Comparison of ENCODE assay signal across 1 cellular context in genomic region chr6:53614676-53615075, GRCh38.
A peak's percentile ranks its signal among the peaks of the same experiment; 100 is the strongest.
TF ChIP-seq lines count a peak whose summit lies in the region.

No MANE protein-coding gene starts in this region.

TF ChIP-seq in HepG2, 621 proteins besides CTCF, POLR2A, EP300 and RAD21 (continued from another document and continues in another):
- TF ChIP-seq ZNF770 (CRISPR knock-in tag; IDR thresholded peaks at IDR 0.05) (peak; percentile 52; the same call in 1 of the 2 replicates), RNF2 (conservative IDR thresholded peaks at IDR 0.05; ENCODE audit: low read depth) (no peak), ZNF205 (CRISPR knock-in tag; IDR thresholded peaks at IDR 0.05) (no peak), ZNF776 (CRISPR knock-in tag; IDR thresholded peaks at IDR 0.05) (no peak), ZBTB42 (CRISPR knock-in tag; IDR thresholded peaks at IDR 0.05) (no peak), EZH2 (conservative IDR thresholded peaks at IDR 0.05; ENCODE audit: low read depth, low read length) (no peak), ZKSCAN8 (CRISPR knock-in tag; IDR thresholded peaks at IDR 0.05; ENCODE audit: borderline replicate concordance) (no peak; the same call in 1 of the 2 replicates), ZMYM3 (CRISPR knock-in tag; IDR thresholded peaks at IDR 0.05) (peak; percentile 38; the same call in 1 of the 2 replicates), ZNF354B (CRISPR knock-in tag; IDR thresholded peaks at IDR 0.05) (no peak), TCF7 (IDR thresholded peaks at IDR 0.05; ENCODE audit: low read depth) (no peak), PRMT3 (CRISPR knock-in tag; IDR thresholded peaks at IDR 0.05; ENCODE audit: borderline replicate concordance, low read depth) (no peak), ZNF660 (CRISPR knock-in tag; IDR thresholded peaks at IDR 0.05; ENCODE audit: borderline replicate concordance, low read depth) (no peak), TERF1 (CRISPR knock-in tag; IDR thresholded peaks at IDR 0.05) (0 out of 2 replicates have a peak, but pooled peaks have one; percentile 36), RORA (CRISPR knock-in tag; IDR thresholded peaks at IDR 0.05) (no peak), ZGPAT (CRISPR knock-in tag; IDR thresholded peaks at IDR 0.05) (peak; percentile 52; the same call in 1 of the 2 replicates), ZNF709 (CRISPR knock-in tag; IDR thresholded peaks at IDR 0.05) (no peak), KMT2A (CRISPR knock-in tag; IDR thresholded peaks at IDR 0.05) (no peak), YY1 (IDR thresholded peaks at IDR 0.05; ENCODE audit: insufficient read depth, insufficient replicate concordance, low read depth, low read length) (no peak), JUN (CRISPR knock-in tag; IDR thresholded peaks at IDR 0.05) (no peak), JUNB (CRISPR knock-in tag; IDR thresholded peaks at IDR 0.05; ENCODE audit: borderline replicate concordance) (no peak), KLF11 (CRISPR knock-in tag; IDR thresholded peaks at IDR 0.05) (no peak), MIER2 (CRISPR knock-in tag; IDR thresholded peaks at IDR 0.05) (no peak), BCL6 (CRISPR knock-in tag; IDR thresholded peaks at IDR 0.05) (0 out of 2 replicates have a peak, but pooled peaks have one; percentile 17), CREM (IDR thresholded peaks at IDR 0.05) (peak; percentile 41; the same call in 1 of the 2 replicates), CREM (CRISPR knock-in tag; IDR thresholded peaks at IDR 0.05) (no peak), ZNF414 (CRISPR knock-in tag; IDR thresholded peaks at IDR 0.05) (no peak), ZNF569 (CRISPR knock-in tag; IDR thresholded peaks at IDR 0.05; ENCODE audit: borderline replicate concordance) (no peak), SP140L (CRISPR knock-in tag; IDR thresholded peaks at IDR 0.05; ENCODE audit: borderline replicate concordance) (no peak), ZNF143 (CRISPR knock-in tag; IDR thresholded peaks at IDR 0.05) (no peak), ZNF253 (CRISPR knock-in tag; IDR thresholded peaks at IDR 0.05; ENCODE audit: borderline replicate concordance) (no peak), ELK4 (CRISPR knock-in tag; IDR thresholded peaks at IDR 0.05; ENCODE audit: borderline replicate concordance) (no peak), HNRNPLL (IDR thresholded peaks at IDR 0.05; ENCODE audit: low read depth, low read length, poor library complexity, severe bottlenecking) (no peak), ATF6 (CRISPR knock-in tag; conservative IDR thresholded peaks at IDR 0.05) (no peak), ZNF619 (CRISPR knock-in tag; IDR thresholded peaks at IDR 0.05) (no peak), HDAC2 (CRISPR knock-in tag; IDR thresholded peaks at IDR 0.05) (peak; percentile 44; the same call in 1 of the 2 replicates), ZFP90 (CRISPR knock-in tag; IDR thresholded peaks at IDR 0.05; ENCODE audit: borderline replicate concordance) (no peak), ZNF430 (CRISPR knock-in tag; IDR thresholded peaks at IDR 0.05) (no peak), SP5 (CRISPR knock-in tag; IDR thresholded peaks at IDR 0.05; ENCODE audit: borderline replicate concordance, low read depth) (no peak), ZNF570 (CRISPR knock-in tag; IDR thresholded peaks at IDR 0.05; ENCODE audit: borderline replicate concordance) (no peak), ZC3H4 (CRISPR knock-in tag; IDR thresholded peaks at IDR 0.05; ENCODE audit: borderline replicate concordance) (no peak; the same call in 1 of the 2 replicates), ZNF598 (CRISPR knock-in tag; IDR thresholded peaks at IDR 0.05; ENCODE audit: borderline replicate concordance) (no peak), NFATC3 (CRISPR knock-in tag; IDR thresholded peaks at IDR 0.05) (no peak), ZNF678 (CRISPR knock-in tag; IDR thresholded peaks at IDR 0.05) (no peak), ZNF558 (CRISPR knock-in tag; IDR thresholded peaks at IDR 0.05; ENCODE audit: borderline replicate concordance) (no peak), IRF9 (CRISPR knock-in tag; IDR thresholded peaks at IDR 0.05; ENCODE audit: borderline replicate concordance) (no peak), ATF7 (IDR thresholded peaks at IDR 0.05) (no peak), ATF7 (CRISPR knock-in tag; IDR thresholded peaks at IDR 0.05) (no peak), ZNF547 (CRISPR knock-in tag; IDR thresholded peaks at IDR 0.05) (no peak), HNF1A (IDR thresholded peaks at IDR 0.05; ENCODE audit: low read depth) (peak; percentile 83), HNF1A (CRISPR knock-in tag; IDR thresholded peaks at IDR 0.05; ENCODE audit: borderline replicate concordance) (peak; percentile 83; the same call in 1 of the 2 replicates), MTERF4 (CRISPR knock-in tag; IDR thresholded peaks at IDR 0.05) (no peak), SCMH1 (CRISPR knock-in tag; IDR thresholded peaks at IDR 0.05; ENCODE audit: borderline replicate concordance) (no peak), MXI1 (IDR thresholded peaks at IDR 0.05; ENCODE audit: borderline replicate concordance, low read depth, low read length) (no peak), ETV5 (CRISPR knock-in tag; IDR thresholded peaks at IDR 0.05; ENCODE audit: borderline replicate concordance) (no peak), KAT8 (CRISPR knock-in tag; IDR thresholded peaks at IDR 0.05) (no peak), TFDP1 (CRISPR knock-in tag; IDR thresholded peaks at IDR 0.05; ENCODE audit: borderline replicate concordance) (no peak), ZNF550 (CRISPR knock-in tag; IDR thresholded peaks at IDR 0.05; ENCODE audit: borderline replicate concordance) (no peak), SUZ12 (IDR thresholded peaks at IDR 0.05; ENCODE audit: low read depth, low read length) (no peak), SYNCRIP (IDR thresholded peaks at IDR 0.05; ENCODE audit: insufficient read depth, low read depth, low read length) (no peak)
